In genomic region chr3:38479431-38480092, GRCh38 we compare ENCODE assay signal across 8 cellular contexts. TPM values are rescaled to one million over a fixed set of nuclear protein-coding genes. Genes with fewer than 3 reads are reported as not detected.
DNase-seq lines count a peak whose midpoint lies in the region; ATAC-seq and TF ChIP-seq lines count a peak whose summit lies in the region.

No MANE protein-coding gene starts in this region.

- no peak overlapping the region for H3K4me2 ChIP-seq in mammary epithelial cell (ENCODE audit: insufficient read depth, low read depth, low read length)

- no peaks in the 10 kb centered on the region for H3K9me3 ChIP-seq in mammary epithelial cell (replicated peaks; ENCODE audit: insufficient read depth, low read length)

- BruUV-seq in mammary epithelial cell (replicated peaks; lab: Mats Ljungman, UMichigan), result no TSS peak

- CTCF ChIA-PET in mammary epithelial cell (lab: Charles Lee; ENCODE audit: low non-redundant PET), result interaction anchor here (0.5 to 1.5 kb wide), 2 partner anchors 82 to 133 kb away, joined by 7 to 12 read pairs; partner anchors contain the start of gene XYLB

- 53% methylated on average over 9 of the region's 10 CpGs for WGBS in mammary epithelial cell (ENCODE audit: low coverage, missing lambda C conversion rate)

- H3K4me3 ChIP-seq in Jurkat, Clone E6-1 (ENCODE audit: low read length), result no peak overlapping the region
- no peak overlapping the region for H3K4me3 ChIP-seq in mammary epithelial cell (replicated peaks in 1 of 3; ENCODE audit: insufficient read depth in 1 of 3, low read depth in 2 of 3, low read length in 3 of 3)

- no peak overlapping the region for H2AFZ ChIP-seq in mammary epithelial cell (ENCODE audit: low read depth, low read length)

- dilution Hi-C loops in mammary epithelial cell (cut with HindIII; ENCODE audit: low sequenced_read_pairs), result no loop called here

- H3K27me3 ChIP-seq in mammary epithelial cell (ENCODE audit: insufficient read depth, low read length), result no peaks in the 10 kb centered on the region

- peaks cover 1% of the 10 kb centered on the region for H3K36me3 ChIP-seq in mammary epithelial cell (ENCODE audit: insufficient read depth, low read length)

- H3K4me1 ChIP-seq in mammary epithelial cell (ENCODE audit: insufficient read depth, low read length), result no peaks in the 10 kb centered on the region

- H3K27ac ChIP-seq in mammary epithelial cell (ENCODE audit: insufficient read depth, low read depth, low read length), result no peak overlapping the region

- peak in 9 of 14 donors; percentile 19 to 66 (median 35) for DNase-seq in C1 segment of cervical spinal cord (lab: John Stamatoyannopoulos, UW)
- peak; percentile 29 for DNase-seq in Jurkat, Clone E6-1 (ENCODE audit: low read depth, low spot score)
- DNase-seq in T-helper 2 cell, result peak in 3 of 5 experiments; percentile 12 to 57 (median 21)
- peak; percentile 39 for DNase-seq in mammary epithelial cell
- DNase-seq in iris pigment epithelial cell (ENCODE audit: low read depth), result peak; percentile 59
- peak; percentile 22 for DNase-seq in stimulated activated CD4-positive, alpha-beta T cell treated with anti-CD3 and anti-CD28 coated beads, Interleukin-2, amount 100 ng/mL, for 4 hours (ENCODE audit: low read depth)

- intact Hi-C loops in mammary epithelial cell (cut with micrococcal nuclease), result loop anchor here (1.0 to 10.0 kb wide), 6 partner anchors 133 to 477 kb away; partner anchors contain the start of genes SLC22A14 and XYLB

- ATAC-seq in GM19023 (IDR thresholded peaks at IDR 0.05; ENCODE audit: unreplicated experiment) (peak; percentile 73), HG02610 (IDR thresholded peaks at IDR 0.05; ENCODE audit: unreplicated experiment) (no peak)

- H3K9ac ChIP-seq in mammary epithelial cell (ENCODE audit: insufficient read depth, low read length), result no peak overlapping the region

- peak; percentile 89 to 96 for TF ChIP-seq CTCF in mammary epithelial cell (conservative IDR thresholded peaks at IDR 0.05 in 1 of 2, IDR thresholded peaks at IDR 0.05 in 1 of 2; ENCODE audit: extremely low read depth in 1 of 2, insufficient read depth in 1 of 2, low read depth in 1 of 2, low read length in 2 of 2)

- H4K20me1 ChIP-seq in mammary epithelial cell (ENCODE audit: insufficient read depth, low read length), result no peaks in the 10 kb centered on the region

- in situ Hi-C loops in mammary epithelial cell (cut with MboI; ENCODE audit: low sequenced_read_pairs in 2 of 2), result loop anchor here (5.0 to 25.0 kb wide), 3 partner anchors 132 to 367 kb away; partner anchors contain the start of genes ACAA1 (in 1 of the 2), MYD88 (in 1 of the 2) and XYLB (in 1 of the 2)

- H3K79me2 ChIP-seq in mammary epithelial cell (ENCODE audit: insufficient read depth, low read length), result no peaks in the 10 kb centered on the region

RNA-seq across cellular contexts. Expression of gene EXOG, which starts 16.6 kb away (rescaled TPM):
- 16.8 TPM for polyA plus RNA-seq in Jurkat, Clone E6-1 (2012; ENCODE audit: insufficient read depth, insufficient read length)
- total RNA-seq in mammary epithelial cell, result 10 to 100 TPM in 1 of 2 donors, 1 to 10 TPM in 1; 8.0 to 19.9 TPM
- polyA plus RNA-seq in mammary epithelial cell, result 5.9 TPM
- 6.2 TPM for polyA minus RNA-seq in mammary epithelial cell

RNA-seq across cellular contexts. Expression of gene ACVR2B, which starts 25.9 kb away (rescaled TPM):
- 5.1 TPM for polyA plus RNA-seq in Jurkat, Clone E6-1 (2012; ENCODE audit: insufficient read depth, insufficient read length)
- total RNA-seq in mammary epithelial cell, result 1 to 10 TPM; 3.0 to 3.3 TPM
- 1.9 TPM for polyA plus RNA-seq in mammary epithelial cell
- 7.8 TPM for polyA minus RNA-seq in mammary epithelial cell
